8 cellular contexts compared by ENCODE assay signal in genomic region chr7:124929467-124930172, GRCh38. TPM values are rescaled to one million over a fixed set of nuclear protein-coding genes. Genes with fewer than 3 reads are reported as not detected.
A peak's percentile ranks its signal among the peaks of the same experiment; 100 is the strongest.
DNase-seq lines count a peak whose midpoint lies in the region; ATAC-seq, FAIRE-seq and TF ChIP-seq lines count a peak whose summit lies in the region.

POT1 (minus strand) TSS chr7:124929825; CDS start chr7:124897173, 32,652 bp downstream.

- H3K14ac ChIP-seq in trophoblast cell (ENCODE audit: low read length), result no peak within 1 kb of the TSS

- ATAC-seq in HG02840 (IDR thresholded peaks at IDR 0.05; ENCODE audit: low FRiP score, unreplicated experiment) (peak; percentile 100), T-cell (replicated peaks in 1 of 4) (peak; percentile 98 to 99 (median 98))

- H4K8ac ChIP-seq in trophoblast cell (ENCODE audit: low read depth, low read length), result peak within 1 kb of the TSS; percentile 80

- peak within 1 kb of the TSS; percentile 52 for H4K12ac ChIP-seq in trophoblast cell (ENCODE audit: low read depth, low read length)

- H3K4me3 ChIP-seq in trophoblast cell (ENCODE audit: low read depth, low read length) (peak within 1 kb of the TSS; percentile 72), transverse colon (peak within 1 kb of the TSS; percentile 40 to 82 (median 54))

- peak within 1 kb of the TSS; percentile 76 for H3K9ac ChIP-seq in trophoblast cell (ENCODE audit: low read length)

- DNase-seq in GM12891 (ENCODE audit: insufficient read length, low spot score) (peak; percentile 56), NCI-H1436 treated with DMSO at 0.1 percent for 48 hours (lab: John Stamatoyannopoulos, UW) (peak; percentile 95), T-cell (peak; percentile 87 to 96 (median 95)), cardiac septum (ENCODE audit: low spot score) (peak; percentile 99), trophoblast cell (peak; percentile 100), transverse colon (peak; percentile 97)

- H3K36me3 ChIP-seq in trophoblast cell (ENCODE audit: control insufficient read depth in 1 of 2, insufficient read depth in 2 of 2, low read length in 2 of 2) (no peaks in the 10 kb centered on the region), transverse colon (no peaks in the 10 kb centered on the region)

- H3K4me2 ChIP-seq in trophoblast cell (ENCODE audit: low read length), result peak within 1 kb of the TSS; percentile 91

- intact Hi-C loops in cardiac septum (cut with DNase I), result no loop called here
- intact Hi-C loops in transverse colon (cut with DNase I; ENCODE audit: low total_unique reads), result no loop called here

- H3K27me3 ChIP-seq in trophoblast cell (ENCODE audit: insufficient read depth, low read length), result no peaks in the 10 kb centered on the region
- no peaks in the 10 kb centered on the region for H3K27me3 ChIP-seq in transverse colon

- peak in 1 of 5 experiments; percentile 16 for TF ChIP-seq CTCF in transverse colon (IDR thresholded peaks at IDR 0.05)

- peak; percentile 69; the same call in 1 of the 2 replicates for TF ChIP-seq POLR2A in GM12891 (IDR thresholded peaks at IDR 0.05; ENCODE audit: low read depth, low read length)
- TF ChIP-seq POLR2A in transverse colon (IDR thresholded peaks at IDR 0.05), result peak; percentile 24

- CTCF ChIA-PET in T-cell (lab: Charles Lee), result interaction anchor here in 1 of 2 donors (0.6 to 0.8 kb wide), 3 partner anchors 10 to 1192 kb away, joined by 3 read pairs; no protein-coding TSS in a partner anchor

- no peak within 1 kb of the TSS for H2AK5ac ChIP-seq in trophoblast cell (ENCODE audit: low read length)

- FAIRE-seq in GM12891 (lab: Jason Lieb, UNC), result peak; percentile 99

- peak within 1 kb of the TSS; percentile 85 to 87 for H3K27ac Mint-ChIP-seq in T-cell

- in situ Hi-C loops in transverse colon (cut with MboI; ENCODE audit: low pct_ligation_motif_present in 1 of 4, low pct_unique_long_range_greater_than_20kb in 1 of 4, low sequenced_read_pairs in 3 of 4), result no loop called here

- TF ChIP-seq EP300 in transverse colon (IDR thresholded peaks at IDR 0.05; ENCODE audit: low read depth), result no peak

- no peak within 1 kb of the TSS for H3K4ac ChIP-seq in trophoblast cell (ENCODE audit: low read depth, low read length)

- no peak within 1 kb of the TSS for H3K18ac ChIP-seq in trophoblast cell (ENCODE audit: low read length)

- no peaks in the 10 kb centered on the region for H3K9me3 ChIP-seq in trophoblast cell (ENCODE audit: insufficient read depth, low read depth, low read length)
- H3K9me3 ChIP-seq in transverse colon, result no peaks in the 10 kb centered on the region

- H2BK12ac ChIP-seq in trophoblast cell (ENCODE audit: low read length), result no peak within 1 kb of the TSS

- no peak within 1 kb of the TSS for H3K23ac ChIP-seq in trophoblast cell (ENCODE audit: low read length)

- H2BK120ac ChIP-seq in trophoblast cell (ENCODE audit: insufficient read depth, low read length, poor library complexity), result no peak within 1 kb of the TSS

- H3K79me1 ChIP-seq in trophoblast cell (ENCODE audit: low read length), result no peaks in the 10 kb centered on the region

- H3K36me3 Mint-ChIP-seq in T-cell, result peaks cover 29% of the 10 kb centered on the region

- H4K91ac ChIP-seq in trophoblast cell (ENCODE audit: low read depth, low read length), result no peak within 1 kb of the TSS

- H3K27me3 Mint-ChIP-seq in T-cell, result no peaks in the 10 kb centered on the region

- H3K4me1 Mint-ChIP-seq in T-cell, result peaks cover 50 to 51% (median 51%) of the 10 kb centered on the region in 3 donors

- H3K4me3 Mint-ChIP-seq in T-cell, result peak within 1 kb of the TSS; percentile 95 to 98 (median 96)

- peaks cover 2% of the 10 kb centered on the region for H3K79me2 ChIP-seq in trophoblast cell (ENCODE audit: control insufficient read depth, insufficient read depth, low read length, poor library complexity)

- H3K4me1 ChIP-seq in trophoblast cell (ENCODE audit: control insufficient read depth in 1 of 2, insufficient read depth in 2 of 2, low read length in 2 of 2) (no peaks in the 10 kb centered on the region), transverse colon (peaks cover 6 to 12% (median 9%) of the 10 kb centered on the region in 4 donors)

- H3K27ac ChIP-seq in adipose tissue (ENCODE audit: low read depth, low read length), result peak within 1 kb of the TSS; percentile 72
- H3K27ac ChIP-seq in trophoblast cell (ENCODE audit: low read depth, low read length), result no peak within 1 kb of the TSS
- H3K27ac ChIP-seq in transverse colon, result peak within 1 kb of the TSS; percentile 84 to 89 (median 88)

- H2BK5ac ChIP-seq in trophoblast cell (ENCODE audit: low read depth, low read length, poor library complexity), result no peak within 1 kb of the TSS

- WGBS in adipose tissue, 3 donors, result 0% methylated on average over 45 of the region's 45 CpGs
- no CpG with 5 or more reads among the region's 45 CpGs for whole genome bisulfite sequencing in trophoblast cell (ENCODE audit: extremely low coverage, insufficient coverage, insufficient read length)
- WGBS in transverse colon (ENCODE audit: low coverage in 1 of 2), 2 donors, result 0 to 1% methylated on average over 10 to 43 of the region's 45 CpGs

- H2AFZ ChIP-seq in trophoblast cell (ENCODE audit: insufficient read depth, low read length, poor library complexity), result peak within 1 kb of the TSS; percentile 17

- POLR2A ChIA-PET in T-cell (lab: Charles Lee), result interaction anchor here in 1 of 2 donors (0.5 to 0.7 kb wide), 3 partner anchors 52 to 1179 kb away, joined by 3 read pairs; no protein-coding TSS in a partner anchor

- no peaks in the 10 kb centered on the region for H3K9me3 Mint-ChIP-seq in T-cell

TF ChIP-seq in GM12891, 5 proteins besides CTCF, POLR2A, EP300 and RAD21:
- TF ChIP-seq TAF1 (IDR thresholded peaks at IDR 0.05; ENCODE audit: low read depth, low read length), result peak; percentile 33; the same call in 1 of the 2 replicates
- peak; percentile 36; the same call in 1 of the 2 replicates for TF ChIP-seq POU2F2 (IDR thresholded peaks at IDR 0.05; ENCODE audit: low read depth, low read length)
- TF ChIP-seq SPI1 (IDR thresholded peaks at IDR 0.05; ENCODE audit: low read depth, low read length), result 0 out of 2 replicates have a peak, but pooled peaks have one; percentile 20
- TF ChIP-seq POLR2AphosphoS5 (IDR thresholded peaks at IDR 0.05; ENCODE audit: low read depth, low read length), result peak; percentile 71
- TF ChIP-seq PAX5 (IDR thresholded peaks at IDR 0.05; ENCODE audit: insufficient read depth, low read length, severe bottlenecking), result no peak

RNA-seq across cellular contexts. Expression of gene POT1, which starts in this region (rescaled TPM):
- 24.8 TPM for polyA plus RNA-seq in GM12891 (2012; ENCODE audit: low read depth, missing spikeins)
- total RNA-seq in T-cell (10 to 100 TPM; 17.6 to 27.9 (median 23.2) TPM), cardiac septum (14.6 TPM), transverse colon (10 to 100 TPM in 3 of 4 donors, 1 to 10 TPM in 1; 3.7 to 15.1 (median 14.7) TPM)
- polyA plus RNA-seq in adipose tissue, result 10 to 100 TPM in 1 of 3 donors, 1 to 10 TPM in 2; 5.1 to 11.7 (median 6.1) TPM
- 15.6 and 17.4 TPM in 2 replicates for polyA plus RNA-seq in trophoblast cell (2013)
